Comparison of ENCODE assay signal across 32 cellular contexts in the genomic region with DNA sequence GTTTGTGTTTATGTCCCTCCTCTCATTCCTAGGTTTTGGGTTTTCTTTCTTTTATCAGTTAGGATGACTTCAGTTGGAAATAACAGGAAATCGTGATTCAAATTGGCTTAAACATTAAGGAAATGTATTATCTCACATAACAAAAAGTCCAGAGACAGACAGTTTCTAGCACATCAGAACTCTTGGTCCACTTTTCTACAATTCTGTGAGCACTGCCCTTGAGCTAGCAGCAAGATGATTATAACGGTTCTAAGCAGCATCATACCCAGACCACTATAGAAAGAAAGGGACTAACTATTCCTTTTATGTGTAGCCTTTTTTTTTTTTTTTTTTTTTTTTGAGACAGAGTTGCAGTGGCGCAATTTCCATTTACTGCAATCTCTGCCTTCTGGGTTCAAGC. TPM values are rescaled to one million over a fixed set of nuclear protein-coding genes. Genes with fewer than 3 reads are reported as not detected.
DNase-seq lines count a peak whose midpoint lies in the region; ATAC-seq, FAIRE-seq and TF ChIP-seq lines count a peak whose summit lies in the region.
"Had no signal": no experiment of that assay in that cellular context is flagged by ENCODE, and none has a peak within 500 bp of the region (broad histone marks: within the 10 kb centered on the region; RNA-seq: fewer than 3 reads in every experiment).

No MANE protein-coding gene starts in this region.

- POLR2A ChIA-PET in HepG2 (lab: Yijun Ruan, JAX), result no interaction called here
- POLR2A ChIA-PET in activated B cell treated with CpG ODN at 0.5 μM for 24 hours (lab: Charles Lee), result interaction anchor here (0.7 to 1.9 kb wide), 4 partner anchors 23 to 345 kb away, joined by 3 to 5 read pairs (median 4); no protein-coding TSS in a partner anchor

- H3K27ac Mint-ChIP-seq in activated B cell treated with CpG ODN at 0.5 μM for 24 hours (peak overlapping the region; percentile 1), memory B cell (peak overlapping the region; percentile 43)
- H3K27ac Mint-ChIP-seq: CD14-positive monocyte; CD4-positive, alpha-beta memory T cell; CD4-positive, CD25-positive, alpha-beta regulatory T cell; CD8-positive, alpha-beta memory T cell had no signal

- WGBS in right lobe of liver (ENCODE audit: insufficient coverage, low coverage, low lambda C conversion rate, missing lambda C conversion rate), result 63% methylated on average over 3 of the region's 3 CpGs
- 1% methylated on average over 3 of the region's 3 CpGs for WGBS in HepG2 (ENCODE audit: low lambda C conversion rate)

- H3K27ac ChIP-seq in right lobe of liver (no peak overlapping the region), HepG2 (ENCODE audit: extremely low read length, insufficient read depth, low read length) (no peak overlapping the region), Karpas-422 (ENCODE audit: low read length) (peak overlapping the region; percentile 38; the same call in 1 of the 2 replicates), left ventricle myocardium inferior (replicated peaks) (no peak overlapping the region)
- H3K27ac ChIP-seq: 22Rv1, A549, BLaER1 had no signal

- in situ Hi-C loops in HepG2 (cut with HindIII; ENCODE audit: extremely low pct_ligation_motif_present, low pct_unique_long_range_greater_than_20kb), result no loop called here

- TF ChIP-seq CTCF in right lobe of liver (IDR thresholded peaks at IDR 0.05) (no peak), HepG2 (CRISPR knock-in tag; IDR thresholded peaks at IDR 0.05) (no peak), activated B cell treated with CpG ODN at 0.5 μM for 24 hours (IDR thresholded peaks at IDR 0.05) (no peak), left ventricle myocardium inferior (IDR thresholded peaks at IDR 0.05; ENCODE audit: borderline replicate concordance) (no peak)

- H3K4me1 Mint-ChIP-seq in activated B cell treated with CpG ODN at 0.5 μM for 24 hours (no peaks in the 10 kb centered on the region), memory B cell (peaks cover 6% of the 10 kb centered on the region)
- H3K4me1 Mint-ChIP-seq: CD14-positive monocyte; CD4-positive, alpha-beta memory T cell; CD4-positive, CD25-positive, alpha-beta regulatory T cell; CD8-positive, alpha-beta memory T cell had no signal

- H3K9me3 Mint-ChIP-seq in activated B cell treated with CpG ODN at 0.5 μM for 24 hours (no peaks in the 10 kb centered on the region), memory B cell (no peaks in the 10 kb centered on the region)
- H3K9me3 Mint-ChIP-seq: CD4-positive, alpha-beta memory T cell; CD4-positive, CD25-positive, alpha-beta regulatory T cell; CD8-positive, alpha-beta memory T cell had no signal

- no peak overlapping the region for H3K9ac ChIP-seq in HepG2 (ENCODE audit: insufficient read depth, low read depth, low read length)
- H3K9ac ChIP-seq in Karpas-422 (ENCODE audit: low read length), result no peak overlapping the region
- H3K9ac ChIP-seq: BLaER1 had no signal

- FAIRE-seq in HepG2 (lab: Jason Lieb, UNC), result no peak
- FAIRE-seq: GM12891, GM19239 had no signal

- DNase-seq in right lobe of liver (no peak), HepG2 (ENCODE audit: low spot score) (no peak), Karpas-422 (peak; percentile 57), activated B cell treated with CpG ODN at 0.5 μM for 24 hours (no peak), memory B cell (ENCODE audit: low spot score in 2 of 2) (no peak), SIG-M5 treated with dmso at 0.1 percent for 504 hours (lab: John Stamatoyannopoulos, UW; ENCODE audit: unreplicated experiment) (no peak), left ventricle myocardium inferior (no peak)
- DNase-seq: ACHN; BE2C; C1 segment of cervical spinal cord; CD4-positive, alpha-beta memory T cell; CD4-positive, CD25-positive, alpha-beta regulatory T cell; CD8-positive, alpha-beta memory T cell; COR-L47; DMS 273 treated with DMSO at 0.1 percent for 48 hours; DMS153; DMS53; DMS79; DND-41; EL; GDM1 had no signal

- TF ChIP-seq POLR2A in right lobe of liver (IDR thresholded peaks at IDR 0.05), result no peak
- no peak for TF ChIP-seq POLR2A in HepG2 (IDR thresholded peaks at IDR 0.05; ENCODE audit: insufficient read depth in 1 of 2, low read depth in 2 of 2, low read length in 2 of 2)

- no peaks in the 10 kb centered on the region for H3K9me2 ChIP-seq in Karpas-422 (replicated peaks; ENCODE audit: insufficient read depth, low read length)

- H4K20me1 ChIP-seq in HepG2 (ENCODE audit: insufficient read depth, low read length) (no peaks in the 10 kb centered on the region), Karpas-422 (ENCODE audit: insufficient read depth, low read depth, low read length) (no peaks in the 10 kb centered on the region)
- H4K20me1 ChIP-seq: BLaER1 had no signal

- CTCF ChIA-PET in HepG2 (lab: Yijun Ruan, JAX; ENCODE audit: low intra/inter-chr PET ratio, low total read pairs), result no interaction called here
- CTCF ChIA-PET in activated B cell treated with CpG ODN at 0.5 μM for 24 hours (lab: Charles Lee), result interaction anchor here (0.6 kb wide), 1 partner anchor 10 kb away, joined by 3 read pairs; no protein-coding TSS in a partner anchor

- H3K36me3 ChIP-seq in right lobe of liver, result no peaks in the 10 kb centered on the region
- H3K36me3 ChIP-seq in HepG2 (replicated peaks in 1 of 2; ENCODE audit: control insufficient read depth in 1 of 2, insufficient read depth in 2 of 2, low read length in 2 of 2), result no peaks in the 10 kb centered on the region
- peaks cover 19% of the 10 kb centered on the region; the same call in 1 of the 2 replicates for H3K36me3 ChIP-seq in Karpas-422 (ENCODE audit: insufficient read depth, low read length)
- no peaks in the 10 kb centered on the region for H3K36me3 ChIP-seq in left ventricle myocardium inferior
- H3K36me3 ChIP-seq: BE2C, BLaER1 had no signal

- H3K36me3 Mint-ChIP-seq in activated B cell treated with CpG ODN at 0.5 μM for 24 hours (ENCODE audit: low read depth) (peaks cover 33% of the 10 kb centered on the region), memory B cell (peaks cover 27% of the 10 kb centered on the region)
- H3K36me3 Mint-ChIP-seq: CD4-positive, alpha-beta memory T cell; CD4-positive, CD25-positive, alpha-beta regulatory T cell; CD8-positive, alpha-beta memory T cell had no signal

- H3K79me2 ChIP-seq in HepG2 (ENCODE audit: insufficient read depth, low read length), result no peaks in the 10 kb centered on the region
- H3K79me2 ChIP-seq in Karpas-422 (ENCODE audit: low read length), result no peaks in the 10 kb centered on the region

- H3K4me1 ChIP-seq in right lobe of liver, result peaks cover 0 to 19% (median 4%) of the 10 kb centered on the region in 4 donors
- H3K4me1 ChIP-seq in HepG2 (ENCODE audit: insufficient read depth, low read length), result peaks cover 6% of the 10 kb centered on the region
- peaks cover 21% of the 10 kb centered on the region for H3K4me1 ChIP-seq in Karpas-422 (ENCODE audit: low read length)
- H3K4me1 ChIP-seq in left ventricle myocardium inferior, result no peaks in the 10 kb centered on the region
- H3K4me1 ChIP-seq: A549, BE2C, BLaER1 had no signal

- TF ChIP-seq EP300 in HepG2 (IDR thresholded peaks at IDR 0.05; ENCODE audit: low read depth in 2 of 2, low read length in 2 of 2), result no peak
- no peak for TF ChIP-seq EP300 in HepG2 (CRISPR knock-in tag; IDR thresholded peaks at IDR 0.05; ENCODE audit: borderline replicate concordance)

- no TSS peak for BruUV-seq in HepG2 (replicated peaks; lab: Mats Ljungman, UMichigan)

- H2AFZ ChIP-seq in HepG2 (ENCODE audit: low read length) (no peak overlapping the region), Karpas-422 (ENCODE audit: low read length) (no peak overlapping the region)

- H3K4me2 ChIP-seq in HepG2 (ENCODE audit: low read depth, low read length), result no peak overlapping the region
- no peak overlapping the region for H3K4me2 ChIP-seq in Karpas-422 (ENCODE audit: low read depth, low read length, poor library complexity, severe bottlenecking)
- H3K4me2 ChIP-seq: A549, BLaER1 had no signal

- H3K27me3 ChIP-seq in right lobe of liver, result no peaks in the 10 kb centered on the region
- H3K27me3 ChIP-seq in HepG2 (ENCODE audit: control insufficient read depth in 1 of 2, insufficient read depth in 2 of 2, low read length in 2 of 2), result peaks cover 0 to 6% of the 10 kb centered on the region in 2 experiments; a peak in 1 of 5 replicates
- H3K27me3 ChIP-seq in Karpas-422 (ENCODE audit: low read length), result no peaks in the 10 kb centered on the region
- peaks cover 18% of the 10 kb centered on the region for H3K27me3 ChIP-seq in left ventricle myocardium inferior (ENCODE audit: low read depth)
- H3K27me3 ChIP-seq: BLaER1 had no signal

- TF ChIP-seq RAD21 in HepG2 (CRISPR knock-in tag; IDR thresholded peaks at IDR 0.05), result no peak

- ATAC-seq in right lobe of liver, result peak in 3 of 4 donors; percentile 12 to 65 (median 18)
- ATAC-seq in HepG2, result no peak
- no peak for ATAC-seq in activated B cell treated with CpG ODN at 0.5 μM for 24 hours (ENCODE audit: low read depth)
- ATAC-seq in memory B cell (ENCODE audit: low read depth), result no peak
- no peak for ATAC-seq in HG02852 (IDR thresholded peaks at IDR 0.05; ENCODE audit: unreplicated experiment)
- ATAC-seq: A549 had no signal

- H3K4me3 ChIP-seq in right lobe of liver (no peak overlapping the region), HepG2 (replicated peaks in 1 of 3; ENCODE audit: insufficient read depth in 1 of 3, low read depth in 2 of 3, low read length in 3 of 3) (no peak overlapping the region), Karpas-422 (ENCODE audit: low read length) (no peak overlapping the region), left ventricle myocardium inferior (no peak overlapping the region)
- H3K4me3 ChIP-seq: A549, BLaER1 had no signal

- H3K27me3 Mint-ChIP-seq in activated B cell treated with CpG ODN at 0.5 μM for 24 hours, result no peaks in the 10 kb centered on the region
- no peaks in the 10 kb centered on the region for H3K27me3 Mint-ChIP-seq in memory B cell

- H3K4me3 Mint-ChIP-seq in activated B cell treated with CpG ODN at 0.5 μM for 24 hours (no peak overlapping the region), memory B cell (no peak overlapping the region)
- H3K4me3 Mint-ChIP-seq: CD4-positive, alpha-beta memory T cell; CD4-positive, CD25-positive, alpha-beta regulatory T cell; CD8-positive, alpha-beta memory T cell had no signal

- H3K9me3 ChIP-seq in right lobe of liver, result no peaks in the 10 kb centered on the region
- no peaks in the 10 kb centered on the region for H3K9me3 ChIP-seq in HepG2 (ENCODE audit: low read length)
- H3K9me3 ChIP-seq in Karpas-422 (ENCODE audit: low read length), result no peaks in the 10 kb centered on the region
- H3K9me3 ChIP-seq in left ventricle myocardium inferior (replicated peaks), result no peaks in the 10 kb centered on the region
- H3K9me3 ChIP-seq: A549, BE2C, BLaER1 had no signal

- intact Hi-C loops in right lobe of liver (cut with DNase I) (no loop called here), HepG2 (cut with micrococcal nuclease; ENCODE audit: unreplicated experiment) (no loop called here), activated B cell treated with CpG ODN at 0.5 μM for 24 hours (cut with micrococcal nuclease) (loop anchor here (2.0 kb wide), 1 partner anchor 23 kb away; no protein-coding TSS in a partner anchor), left ventricle myocardium inferior (cut with micrococcal nuclease) (no loop called here)

RNA-seq across cellular contexts. Expression of a gene that starts 18.9 kb away (rescaled TPM):
- total RNA-seq in right lobe of liver, result 10 to 100 TPM; 15.5 to 30.9 (median 25.0) TPM
- total RNA-seq in HepG2 (2016; rRNA removed; fragmentation: Illumina TruSeq; extraction: Trizol), result not detected in 2 replicates
- total RNA-seq in HepG2 (2016; cell fraction: cytosol; rRNA removed; fragmentation: Illumina TruSeq; extraction: Trizol; ENCODE audit: low read depth), result not detected in 2 replicates
- total RNA-seq in HepG2 (2016; cell fraction: insoluble cytoplasmic fraction; rRNA removed; fragmentation: Illumina TruSeq; extraction: Trizol), result not detected in 2 replicates
- total RNA-seq in HepG2 (2016; cell fraction: membrane; rRNA removed; fragmentation: Illumina TruSeq; extraction: Trizol), result not detected in 2 replicates
- not detected in 2 replicates for total RNA-seq in HepG2 (2016; cell fraction: nucleus; rRNA removed; fragmentation: Illumina TruSeq; extraction: Trizol)
- 0.03 TPM in 1 of 2 replicates, not detected in the other for polyA plus RNA-seq in HepG2 (2011; rRNA removed)
- not detected in 2 replicates for polyA plus RNA-seq in HepG2 (2011; cell fraction: cytosol; rRNA removed)
- not detected in 2 replicates for polyA plus RNA-seq in HepG2 (2011; cell fraction: nucleus; rRNA removed)
- polyA plus RNA-seq in HepG2 (2012), result not detected in 2 replicates
- not detected in 2 replicates for polyA plus RNA-seq in HepG2 (2016; cell fraction: cytosol; fragmentation: Illumina TruSeq; extraction: Trizol; ENCODE audit: low read depth)
- not detected in 2 replicates for polyA plus RNA-seq in HepG2 (2016; cell fraction: insoluble cytoplasmic fraction; fragmentation: Illumina TruSeq; extraction: Trizol; ENCODE audit: low read depth)
- not detected in 2 replicates for polyA plus RNA-seq in HepG2 (2016; cell fraction: membrane; fragmentation: Illumina TruSeq; extraction: Trizol; ENCODE audit: low read depth)
- polyA plus RNA-seq in HepG2 (2016; cell fraction: nucleus; fragmentation: Illumina TruSeq; extraction: Trizol; ENCODE audit: insufficient read depth, low read depth), result not detected in 2 replicates
- polyA minus RNA-seq in HepG2 (2011; rRNA and poly(A)+ RNA removed; ENCODE audit: low replicate concordance), result not detected in 2 replicates
- not detected in 2 replicates for polyA minus RNA-seq in HepG2 (2011; cell fraction: cytosol; rRNA and poly(A)+ RNA removed)
- not detected in 2 replicates for polyA minus RNA-seq in HepG2 (2011; cell fraction: nucleus; rRNA and poly(A)+ RNA removed)
- 523 and 581 TPM in 2 replicates for total RNA-seq in Karpas-422 (2014; rRNA removed; shearing (Covaris generic); ENCODE audit: low replicate concordance)
- 72.3 and 77.5 TPM in 2 replicates for total RNA-seq in activated B cell treated with CpG ODN at 0.5 μM for 24 hours
- total RNA-seq in left ventricle myocardium inferior, result 9.7 TPM
- total RNA-seq: A172, Daoy, G401 had no signal
- polyA plus RNA-seq: A549, AG04450 had no signal

RNA-seq across cellular contexts. Expression of a gene that starts 25.1 kb away (rescaled TPM):
- total RNA-seq in right lobe of liver (under 1 TPM in 1 of 6 experiments, not detected in 5; 0.20 TPM), HepG2 (2016; rRNA removed; fragmentation: Illumina TruSeq; extraction: Trizol) (not detected in 2 replicates), activated B cell treated with CpG ODN at 0.5 μM for 24 hours (175 and 178 TPM in 2 replicates), left ventricle myocardium inferior (0.11 TPM)
- not detected in 2 replicates for total RNA-seq in HepG2 (2016; cell fraction: cytosol; rRNA removed; fragmentation: Illumina TruSeq; extraction: Trizol; ENCODE audit: low read depth)
- total RNA-seq in HepG2 (2016; cell fraction: insoluble cytoplasmic fraction; rRNA removed; fragmentation: Illumina TruSeq; extraction: Trizol), result 0.06 TPM in 1 of 2 replicates, not detected in the other
- 0.15 TPM in 1 of 2 replicates, not detected in the other for total RNA-seq in HepG2 (2016; cell fraction: membrane; rRNA removed; fragmentation: Illumina TruSeq; extraction: Trizol)
- total RNA-seq in HepG2 (2016; cell fraction: nucleus; rRNA removed; fragmentation: Illumina TruSeq; extraction: Trizol), result not detected in 2 replicates
- not detected in 2 replicates for polyA plus RNA-seq in HepG2 (2011; rRNA removed)
- polyA plus RNA-seq in HepG2 (2011; cell fraction: cytosol; rRNA removed), result 0.04 and 0.09 TPM in 2 replicates
- polyA plus RNA-seq in HepG2 (2011; cell fraction: nucleus; rRNA removed), result not detected in 2 replicates
- not detected in 2 replicates for polyA plus RNA-seq in HepG2 (2012)
- not detected in 2 replicates for polyA plus RNA-seq in HepG2 (2016; cell fraction: cytosol; fragmentation: Illumina TruSeq; extraction: Trizol; ENCODE audit: low read depth)
- not detected in 2 replicates for polyA plus RNA-seq in HepG2 (2016; cell fraction: insoluble cytoplasmic fraction; fragmentation: Illumina TruSeq; extraction: Trizol; ENCODE audit: low read depth)
- not detected in 2 replicates for polyA plus RNA-seq in HepG2 (2016; cell fraction: membrane; fragmentation: Illumina TruSeq; extraction: Trizol; ENCODE audit: low read depth)
- polyA plus RNA-seq in HepG2 (2016; cell fraction: nucleus; fragmentation: Illumina TruSeq; extraction: Trizol; ENCODE audit: insufficient read depth, low read depth), result not detected in 2 replicates
- polyA minus RNA-seq in HepG2 (2011; rRNA and poly(A)+ RNA removed; ENCODE audit: low replicate concordance), result 0.19 TPM in 1 of 2 replicates, not detected in the other
- not detected in 2 replicates for polyA minus RNA-seq in HepG2 (2011; cell fraction: cytosol; rRNA and poly(A)+ RNA removed)
- polyA minus RNA-seq in HepG2 (2011; cell fraction: nucleus; rRNA and poly(A)+ RNA removed), result not detected in 2 replicates
- 637 and 924 TPM in 2 replicates for total RNA-seq in Karpas-422 (2014; rRNA removed; shearing (Covaris generic); ENCODE audit: low replicate concordance)
- total RNA-seq: CD4-positive, alpha-beta memory T cell; CD4-positive, CD25-positive, alpha-beta regulatory T cell; CD8-positive, alpha-beta memory T cell; G401 had no signal
- polyA plus RNA-seq: CD8-positive, alpha-beta memory T cell had no signal

RNA-seq across cellular contexts. Expression of a gene that starts 39.5 kb away (rescaled TPM):
- under 1 TPM; 0.14 to 0.99 (median 0.37) TPM for total RNA-seq in right lobe of liver
- 0.11 TPM in 1 of 2 replicates, not detected in the other for total RNA-seq in HepG2 (2016; rRNA removed; fragmentation: Illumina TruSeq; extraction: Trizol)
- not detected in 2 replicates for total RNA-seq in HepG2 (2016; cell fraction: cytosol; rRNA removed; fragmentation: Illumina TruSeq; extraction: Trizol; ENCODE audit: low read depth)
- 0.13 and 0.18 TPM in 2 replicates for total RNA-seq in HepG2 (2016; cell fraction: insoluble cytoplasmic fraction; rRNA removed; fragmentation: Illumina TruSeq; extraction: Trizol)
- total RNA-seq in HepG2 (2016; cell fraction: membrane; rRNA removed; fragmentation: Illumina TruSeq; extraction: Trizol), result 0.12 and 0.14 TPM in 2 replicates
- total RNA-seq in HepG2 (2016; cell fraction: nucleus; rRNA removed; fragmentation: Illumina TruSeq; extraction: Trizol), result 0.19 TPM in 1 of 2 replicates, not detected in the other
- 0.03 and 0.08 TPM in 2 replicates for polyA plus RNA-seq in HepG2 (2011; rRNA removed)
- polyA plus RNA-seq in HepG2 (2011; cell fraction: cytosol; rRNA removed), result 0.08 TPM in 1 of 2 replicates, not detected in the other
- polyA plus RNA-seq in HepG2 (2011; cell fraction: nucleus; rRNA removed), result 0.10 TPM in 1 of 2 replicates, not detected in the other
- 0.07 TPM in 1 of 2 replicates, not detected in the other for polyA plus RNA-seq in HepG2 (2012)
- 0.06 and 0.07 TPM in 2 replicates for polyA plus RNA-seq in HepG2 (2016; cell fraction: cytosol; fragmentation: Illumina TruSeq; extraction: Trizol; ENCODE audit: low read depth)
- polyA plus RNA-seq in HepG2 (2016; cell fraction: insoluble cytoplasmic fraction; fragmentation: Illumina TruSeq; extraction: Trizol; ENCODE audit: low read depth), result 0.11 and 0.14 TPM in 2 replicates
- 0.19 TPM in 1 of 2 replicates, not detected in the other for polyA plus RNA-seq in HepG2 (2016; cell fraction: membrane; fragmentation: Illumina TruSeq; extraction: Trizol; ENCODE audit: low read depth)
- polyA plus RNA-seq in HepG2 (2016; cell fraction: nucleus; fragmentation: Illumina TruSeq; extraction: Trizol; ENCODE audit: insufficient read depth, low read depth), result 0.23 TPM in 1 of 2 replicates, not detected in the other
- polyA minus RNA-seq in HepG2 (2011; rRNA and poly(A)+ RNA removed; ENCODE audit: low replicate concordance), result 0.14 TPM in 1 of 2 replicates, not detected in the other
- polyA minus RNA-seq in HepG2 (2011; cell fraction: cytosol; rRNA and poly(A)+ RNA removed), result not detected in 2 replicates
- 0.26 TPM in 1 of 2 replicates, not detected in the other for polyA minus RNA-seq in HepG2 (2011; cell fraction: nucleus; rRNA and poly(A)+ RNA removed)
- 937 and 1,205 TPM in 2 replicates for total RNA-seq in Karpas-422 (2014; rRNA removed; shearing (Covaris generic); ENCODE audit: low replicate concordance)
- total RNA-seq in activated B cell treated with CpG ODN at 0.5 μM for 24 hours, result 2.1 and 2.4 TPM in 2 replicates
- 0.33 TPM for total RNA-seq in left ventricle myocardium inferior
- total RNA-seq: CD4-positive, CD25-positive, alpha-beta regulatory T cell had no signal

RNA-seq across cellular contexts. Expression of a gene that starts 50.9 kb away (rescaled TPM):
- total RNA-seq in right lobe of liver (10 to 100 TPM in 1 of 6 experiments, 1 to 10 TPM in 5; 1.7 to 14.3 (median 3.6) TPM), HepG2 (2016; rRNA removed; fragmentation: Illumina TruSeq; extraction: Trizol) (not detected in 2 replicates), activated B cell treated with CpG ODN at 0.5 μM for 24 hours (not detected in 2 replicates), left ventricle myocardium inferior (1.5 TPM)
- not detected in 2 replicates for total RNA-seq in HepG2 (2016; cell fraction: cytosol; rRNA removed; fragmentation: Illumina TruSeq; extraction: Trizol; ENCODE audit: low read depth)
- total RNA-seq in HepG2 (2016; cell fraction: insoluble cytoplasmic fraction; rRNA removed; fragmentation: Illumina TruSeq; extraction: Trizol), result not detected in 2 replicates
- total RNA-seq in HepG2 (2016; cell fraction: membrane; rRNA removed; fragmentation: Illumina TruSeq; extraction: Trizol), result not detected in 2 replicates
- not detected in 2 replicates for total RNA-seq in HepG2 (2016; cell fraction: nucleus; rRNA removed; fragmentation: Illumina TruSeq; extraction: Trizol)
- not detected in 2 replicates for polyA plus RNA-seq in HepG2 (2011; rRNA removed)
- not detected in 2 replicates for polyA plus RNA-seq in HepG2 (2011; cell fraction: cytosol; rRNA removed)
- polyA plus RNA-seq in HepG2 (2011; cell fraction: nucleus; rRNA removed), result not detected in 2 replicates
- not detected in 2 replicates for polyA plus RNA-seq in HepG2 (2012)
- polyA plus RNA-seq in HepG2 (2016; cell fraction: cytosol; fragmentation: Illumina TruSeq; extraction: Trizol; ENCODE audit: low read depth), result not detected in 2 replicates
- not detected in 2 replicates for polyA plus RNA-seq in HepG2 (2016; cell fraction: insoluble cytoplasmic fraction; fragmentation: Illumina TruSeq; extraction: Trizol; ENCODE audit: low read depth)
- not detected in 2 replicates for polyA plus RNA-seq in HepG2 (2016; cell fraction: membrane; fragmentation: Illumina TruSeq; extraction: Trizol; ENCODE audit: low read depth)
- polyA plus RNA-seq in HepG2 (2016; cell fraction: nucleus; fragmentation: Illumina TruSeq; extraction: Trizol; ENCODE audit: insufficient read depth, low read depth), result not detected in 2 replicates
- polyA minus RNA-seq in HepG2 (2011; rRNA and poly(A)+ RNA removed; ENCODE audit: low replicate concordance), result not detected in 2 replicates
- not detected in 2 replicates for polyA minus RNA-seq in HepG2 (2011; cell fraction: cytosol; rRNA and poly(A)+ RNA removed)
- not detected in 2 replicates for polyA minus RNA-seq in HepG2 (2011; cell fraction: nucleus; rRNA and poly(A)+ RNA removed)
- not detected in 2 replicates for total RNA-seq in Karpas-422 (2014; rRNA removed; shearing (Covaris generic); ENCODE audit: low replicate concordance)
- total RNA-seq: A172; CD4-positive, alpha-beta memory T cell; CD4-positive, CD25-positive, alpha-beta regulatory T cell; CD8-positive, alpha-beta memory T cell; Daoy; G401 had no signal
- polyA plus RNA-seq: A549; AG04450; CD4-positive, alpha-beta memory T cell; CD4-positive, CD25-positive, alpha-beta regulatory T cell had no signal

Comparison
In these comparisons a context has a peak if more than half of its experiments do, and no peak if none do; other contexts are left out.
1. ATAC-seq: peak in right lobe of liver (3 of 4); none in HepG2 (single experiment), activated B cell treated with CpG ODN at 0.5 μM for 24 hours (single experiment), memory B cell (single experiment) and HG02852 (single experiment).
2. RNA of a gene that starts 18.9 kb away (total RNA-seq): 523 to 581 TPM in Karpas-422, 72.3 to 77.5 TPM in activated B cell treated with CpG ODN at 0.5 μM for 24 hours, 15.5 to 30.9 TPM in right lobe of liver and 9.7 TPM in left ventricle myocardium inferior (single experiment); not detected in HepG2; every median in the first group is over 10 times any median in the second.
3. RNA of a gene that starts 25.1 kb away (total RNA-seq): 637 to 924 TPM in Karpas-422 and 175 to 178 TPM in activated B cell treated with CpG ODN at 0.5 μM for 24 hours; 0.11 TPM in left ventricle myocardium inferior (single experiment), 0.20 TPM in right lobe of liver and 0.06 to 0.15 TPM in HepG2; every median in the first group is over 100 times any median in the second.
4. RNA of a gene that starts 39.5 kb away (total RNA-seq): 937 to 1,205 TPM in Karpas-422; 2.1 to 2.4 TPM in activated B cell treated with CpG ODN at 0.5 μM for 24 hours, 0.14 to 0.99 TPM in right lobe of liver, 0.33 TPM in left ventricle myocardium inferior (single experiment) and 0.11 to 0.19 TPM in HepG2; every median in the first group is over 100 times any median in the second.